Comparison of ENCODE assay signal across 1 cellular context in genomic region chr1:148151911-148152391, GRCh38.
TF ChIP-seq lines count a peak whose summit lies in the region.
"Not testable (repeated sequence)": the region's sequence is repeated elsewhere in the genome, so short reads cannot be mapped to it uniquely, and the experiment has no call there.

A gene with protein sequence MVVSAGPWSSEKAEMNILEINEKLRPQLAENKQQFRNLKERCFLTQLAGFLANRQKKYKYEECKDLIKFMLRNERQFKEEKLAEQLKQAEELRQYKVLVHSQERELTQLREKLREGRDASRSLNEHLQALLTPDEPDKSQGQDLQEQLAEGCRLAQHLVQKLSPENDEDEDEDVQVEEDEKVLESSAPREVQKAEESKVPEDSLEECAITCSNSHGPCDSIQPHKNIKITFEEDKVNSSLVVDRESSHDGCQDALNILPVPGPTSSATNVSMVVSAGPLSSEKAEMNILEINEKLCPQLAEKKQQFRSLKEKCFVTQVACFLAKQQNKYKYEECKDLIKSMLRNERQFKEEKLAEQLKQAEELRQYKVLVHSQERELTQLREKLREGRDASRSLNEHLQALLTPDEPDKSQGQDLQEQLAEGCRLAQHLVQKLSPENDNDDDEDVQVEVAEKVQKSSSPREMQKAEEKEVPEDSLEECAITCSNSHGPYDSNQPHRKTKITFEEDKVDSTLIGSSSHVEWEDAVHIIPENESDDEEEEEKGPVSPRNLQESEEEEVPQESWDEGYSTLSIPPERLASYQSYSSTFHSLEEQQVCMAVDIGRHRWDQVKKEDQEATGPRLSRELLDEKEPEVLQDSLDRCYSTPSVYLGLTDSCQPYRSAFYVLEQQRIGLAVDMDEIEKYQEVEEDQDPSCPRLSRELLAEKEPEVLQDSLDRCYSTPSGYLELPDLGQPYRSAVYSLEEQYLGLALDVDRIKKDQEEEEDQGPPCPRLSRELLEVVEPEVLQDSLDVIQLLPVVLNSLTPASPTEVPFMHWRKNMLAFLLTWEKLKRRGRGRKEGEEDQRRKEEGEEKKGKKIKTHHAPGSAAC (minus strand): TSS chr1:148152281. CDS start chr1:148127003, 25,278 bp downstream.

TF ChIP-seq in K562, 482 proteins besides CTCF, POLR2A, EP300 and RAD21 (continued from another document and continues in another):
- TF ChIP-seq, protein P1, sequence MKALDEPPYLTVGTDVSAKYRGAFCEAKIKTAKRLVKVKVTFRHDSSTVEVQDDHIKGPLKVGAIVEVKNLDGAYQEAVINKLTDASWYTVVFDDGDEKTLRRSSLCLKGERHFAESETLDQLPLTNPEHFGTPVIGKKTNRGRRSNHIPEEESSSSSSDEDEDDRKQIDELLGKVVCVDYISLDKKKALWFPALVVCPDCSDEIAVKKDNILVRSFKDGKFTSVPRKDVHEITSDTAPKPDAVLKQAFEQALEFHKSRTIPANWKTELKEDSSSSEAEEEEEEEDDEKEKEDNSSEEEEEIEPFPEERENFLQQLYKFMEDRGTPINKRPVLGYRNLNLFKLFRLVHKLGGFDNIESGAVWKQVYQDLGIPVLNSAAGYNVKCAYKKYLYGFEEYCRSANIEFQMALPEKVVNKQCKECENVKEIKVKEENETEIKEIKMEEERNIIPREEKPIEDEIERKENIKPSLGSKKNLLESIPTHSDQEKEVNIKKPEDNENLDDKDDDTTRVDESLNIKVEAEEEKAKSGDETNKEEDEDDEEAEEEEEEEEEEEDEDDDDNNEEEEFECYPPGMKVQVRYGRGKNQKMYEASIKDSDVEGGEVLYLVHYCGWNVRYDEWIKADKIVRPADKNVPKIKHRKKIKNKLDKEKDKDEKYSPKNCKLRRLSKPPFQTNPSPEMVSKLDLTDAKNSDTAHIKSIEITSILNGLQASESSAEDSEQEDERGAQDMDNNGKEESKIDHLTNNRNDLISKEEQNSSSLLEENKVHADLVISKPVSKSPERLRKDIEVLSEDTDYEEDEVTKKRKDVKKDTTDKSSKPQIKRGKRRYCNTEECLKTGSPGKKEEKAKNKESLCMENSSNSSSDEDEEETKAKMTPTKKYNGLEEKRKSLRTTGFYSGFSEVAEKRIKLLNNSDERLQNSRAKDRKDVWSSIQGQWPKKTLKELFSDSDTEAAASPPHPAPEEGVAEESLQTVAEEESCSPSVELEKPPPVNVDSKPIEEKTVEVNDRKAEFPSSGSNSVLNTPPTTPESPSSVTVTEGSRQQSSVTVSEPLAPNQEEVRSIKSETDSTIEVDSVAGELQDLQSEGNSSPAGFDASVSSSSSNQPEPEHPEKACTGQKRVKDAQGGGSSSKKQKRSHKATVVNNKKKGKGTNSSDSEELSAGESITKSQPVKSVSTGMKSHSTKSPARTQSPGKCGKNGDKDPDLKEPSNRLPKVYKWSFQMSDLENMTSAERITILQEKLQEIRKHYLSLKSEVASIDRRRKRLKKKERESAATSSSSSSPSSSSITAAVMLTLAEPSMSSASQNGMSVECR (CRISPR knock-in tag; IDR thresholded peaks at IDR 0.05): peak; percentile 75
- TF ChIP-seq CHD2 (IDR thresholded peaks at IDR 0.05; ENCODE audit: low read depth, low read length): peak; percentile 73; the same call in 1 of the 2 replicates
- TF ChIP-seq NONO (IDR thresholded peaks at IDR 0.05; ENCODE audit: low read depth in 2 of 2, low read length in 1 of 2): 0 out of 4 replicates have a peak, but pooled peaks of 1 of the 2 experiments have one; percentile 28
- TF ChIP-seq SAP30 (IDR thresholded peaks at IDR 0.05; ENCODE audit: borderline replicate concordance, insufficient read depth, low read depth, low read length, poor library complexity, severe bottlenecking): peak; percentile 77
- TF ChIP-seq TOE1 (IDR thresholded peaks at IDR 0.05; ENCODE audit: borderline replicate concordance): 0 out of 2 replicates have a peak, but pooled peaks have one; percentile 47
- not testable (repeated sequence) for TF ChIP-seq TOE1 (CRISPR knock-in tag; IDR thresholded peaks at IDR 0.05; ENCODE audit: borderline replicate concordance, low read depth); NR2C2 (CRISPR knock-in tag; IDR thresholded peaks at IDR 0.05)
- TF ChIP-seq L3MBTL2 (IDR thresholded peaks at IDR 0.05): peak; percentile 38; the same call in 1 of the 2 replicates
- TF ChIP-seq, protein P2, sequence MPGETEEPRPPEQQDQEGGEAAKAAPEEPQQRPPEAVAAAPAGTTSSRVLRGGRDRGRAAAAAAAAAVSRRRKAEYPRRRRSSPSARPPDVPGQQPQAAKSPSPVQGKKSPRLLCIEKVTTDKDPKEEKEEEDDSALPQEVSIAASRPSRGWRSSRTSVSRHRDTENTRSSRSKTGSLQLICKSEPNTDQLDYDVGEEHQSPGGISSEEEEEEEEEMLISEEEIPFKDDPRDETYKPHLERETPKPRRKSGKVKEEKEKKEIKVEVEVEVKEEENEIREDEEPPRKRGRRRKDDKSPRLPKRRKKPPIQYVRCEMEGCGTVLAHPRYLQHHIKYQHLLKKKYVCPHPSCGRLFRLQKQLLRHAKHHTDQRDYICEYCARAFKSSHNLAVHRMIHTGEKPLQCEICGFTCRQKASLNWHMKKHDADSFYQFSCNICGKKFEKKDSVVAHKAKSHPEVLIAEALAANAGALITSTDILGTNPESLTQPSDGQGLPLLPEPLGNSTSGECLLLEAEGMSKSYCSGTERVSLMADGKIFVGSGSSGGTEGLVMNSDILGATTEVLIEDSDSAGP (CRISPR knock-in tag; IDR thresholded peaks at IDR 0.05): peak; percentile 86
- TF ChIP-seq HDAC1 (IDR thresholded peaks at IDR 0.05): peak in 1 of 2 experiments; percentile 73; a peak in 2 of 4 replicates
- 0 out of 2 replicates have a peak, but pooled peaks have one; percentile 13 for TF ChIP-seq GABPB1 (CRISPR knock-in tag; IDR thresholded peaks at IDR 0.05)
- TF ChIP-seq, protein P3, sequence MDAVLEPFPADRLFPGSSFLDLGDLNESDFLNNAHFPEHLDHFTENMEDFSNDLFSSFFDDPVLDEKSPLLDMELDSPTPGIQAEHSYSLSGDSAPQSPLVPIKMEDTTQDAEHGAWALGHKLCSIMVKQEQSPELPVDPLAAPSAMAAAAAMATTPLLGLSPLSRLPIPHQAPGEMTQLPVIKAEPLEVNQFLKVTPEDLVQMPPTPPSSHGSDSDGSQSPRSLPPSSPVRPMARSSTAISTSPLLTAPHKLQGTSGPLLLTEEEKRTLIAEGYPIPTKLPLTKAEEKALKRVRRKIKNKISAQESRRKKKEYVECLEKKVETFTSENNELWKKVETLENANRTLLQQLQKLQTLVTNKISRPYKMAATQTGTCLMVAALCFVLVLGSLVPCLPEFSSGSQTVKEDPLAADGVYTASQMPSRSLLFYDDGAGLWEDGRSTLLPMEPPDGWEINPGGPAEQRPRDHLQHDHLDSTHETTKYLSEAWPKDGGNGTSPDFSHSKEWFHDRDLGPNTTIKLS (IDR thresholded peaks at IDR 0.05; ENCODE audit: borderline replicate concordance, low read depth): 0 out of 2 replicates have a peak, but pooled peaks have one; percentile 13
- peak; percentile 48 for TF ChIP-seq VEZF1 (CRISPR knock-in tag; IDR thresholded peaks at IDR 0.05)
- TF ChIP-seq, protein P4, sequence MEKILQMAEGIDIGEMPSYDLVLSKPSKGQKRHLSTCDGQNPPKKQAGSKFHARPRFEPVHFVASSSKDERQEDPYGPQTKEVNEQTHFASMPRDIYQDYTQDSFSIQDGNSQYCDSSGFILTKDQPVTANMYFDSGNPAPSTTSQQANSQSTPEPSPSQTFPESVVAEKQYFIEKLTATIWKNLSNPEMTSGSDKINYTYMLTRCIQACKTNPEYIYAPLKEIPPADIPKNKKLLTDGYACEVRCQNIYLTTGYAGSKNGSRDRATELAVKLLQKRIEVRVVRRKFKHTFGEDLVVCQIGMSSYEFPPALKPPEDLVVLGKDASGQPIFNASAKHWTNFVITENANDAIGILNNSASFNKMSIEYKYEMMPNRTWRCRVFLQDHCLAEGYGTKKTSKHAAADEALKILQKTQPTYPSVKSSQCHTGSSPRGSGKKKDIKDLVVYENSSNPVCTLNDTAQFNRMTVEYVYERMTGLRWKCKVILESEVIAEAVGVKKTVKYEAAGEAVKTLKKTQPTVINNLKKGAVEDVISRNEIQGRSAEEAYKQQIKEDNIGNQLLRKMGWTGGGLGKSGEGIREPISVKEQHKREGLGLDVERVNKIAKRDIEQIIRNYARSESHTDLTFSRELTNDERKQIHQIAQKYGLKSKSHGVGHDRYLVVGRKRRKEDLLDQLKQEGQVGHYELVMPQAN (IDR thresholded peaks at IDR 0.05; ENCODE audit: borderline replicate concordance): 0 out of 2 replicates have a peak, but pooled peaks have one; percentile 40
- peak; percentile 54 for TF ChIP-seq SUPT5H (IDR thresholded peaks at IDR 0.05)
- TF ChIP-seq CREM (IDR thresholded peaks at IDR 0.05; ENCODE audit: low read depth): peak; percentile 13; the same call in 1 of the 2 replicates
- TF ChIP-seq HDAC2 (IDR thresholded peaks at IDR 0.05): 0 out of 2 replicates have a peak, but pooled peaks have one; percentile 28
- TF ChIP-seq E2F6 (IDR thresholded peaks at IDR 0.05; ENCODE audit: borderline replicate concordance in 1 of 2, extremely low read depth in 1 of 2, insufficient read depth in 1 of 2, insufficient read length in 1 of 2, low read depth in 1 of 2, low read length in 1 of 2, poor library complexity in 1 of 2, severe bottlenecking in 1 of 2): peak in 1 of 2 experiments; percentile 47
- peak; percentile 47 for TF ChIP-seq KDM5B (IDR thresholded peaks at IDR 0.05; ENCODE audit: insufficient replicate concordance, low read depth, low read length)
- 0 out of 2 replicates have a peak, but pooled peaks have one; percentile 19 for TF ChIP-seq NR2C2 (tag; IDR thresholded peaks at IDR 0.05)
- peak; percentile 73 for TF ChIP-seq RBFOX2 (IDR thresholded peaks at IDR 0.05; ENCODE audit: low read depth, low read length)
- peak; percentile 57 for TF ChIP-seq GABPA (tag; conservative IDR thresholded peaks at IDR 0.05; ENCODE audit: low read depth)
- TF ChIP-seq EP400 (IDR thresholded peaks at IDR 0.05): peak; percentile 28; the same call in 1 of the 2 replicates
- TF ChIP-seq TFAP4 (CRISPR knock-in tag; IDR thresholded peaks at IDR 0.05; ENCODE audit: borderline replicate concordance): peak; percentile 68
- peak; percentile 91 to 93 for TF ChIP-seq NRF1 (conservative IDR thresholded peaks at IDR 0.05 in 1 of 2, IDR thresholded peaks at IDR 0.05 in 1 of 2)
- peak; percentile 57 for TF ChIP-seq CXXC5 (CRISPR knock-in tag; IDR thresholded peaks at IDR 0.05)
- peak; percentile 65; the same call in 1 of the 2 replicates for TF ChIP-seq ATF7 (IDR thresholded peaks at IDR 0.05)
